1 cellular context compared by ENCODE assay signal in the genomic region with DNA sequence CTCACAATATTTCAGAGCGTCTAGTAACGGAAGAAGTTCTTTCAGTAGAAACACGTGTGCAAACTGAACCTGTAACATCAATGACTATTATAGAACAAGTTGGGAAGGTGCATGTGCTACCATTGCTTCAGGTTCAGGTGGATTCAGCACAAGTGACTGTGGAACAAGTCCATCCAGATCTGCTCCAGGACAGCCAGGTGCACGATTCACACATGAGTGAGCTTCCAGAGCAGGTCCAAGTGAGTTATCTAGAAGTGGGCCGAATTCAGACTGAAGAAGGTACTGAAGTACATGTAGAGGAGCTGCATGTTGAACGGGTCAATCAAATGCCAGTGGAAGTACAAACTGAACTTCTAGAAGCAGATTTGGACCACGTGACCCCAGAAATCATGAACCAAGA.
TF ChIP-seq lines count a peak whose summit lies in the region.

No MANE protein-coding gene starts in this region.

TF ChIP-seq in HepG2, 621 proteins besides CTCF, POLR2A, EP300 and RAD21:
- no peak for TF ChIP-seq HNF1A (IDR thresholded peaks at IDR 0.05; ENCODE audit: low read depth)
- TF ChIP-seq HNF1A (CRISPR knock-in tag; IDR thresholded peaks at IDR 0.05; ENCODE audit: borderline replicate concordance) = no peak
- TF ChIP-seq ZNF367 (CRISPR knock-in tag; IDR thresholded peaks at IDR 0.05; ENCODE audit: borderline replicate concordance) = no peak
- no peak for TF ChIP-seq PCBP1 (IDR thresholded peaks at IDR 0.05; ENCODE audit: borderline replicate concordance, low read depth, low read length)
- no peak for TF ChIP-seq ZNF382 (CRISPR knock-in tag; IDR thresholded peaks at IDR 0.05; ENCODE audit: borderline replicate concordance)
- no peak for TF ChIP-seq SAFB2 (CRISPR knock-in tag; IDR thresholded peaks at IDR 0.05; ENCODE audit: borderline replicate concordance, low read depth)
- TF ChIP-seq HMG20B (CRISPR knock-in tag; conservative IDR thresholded peaks at IDR 0.05) = no peak
- TF ChIP-seq BCL6 (CRISPR knock-in tag; IDR thresholded peaks at IDR 0.05) = no peak
- TF ChIP-seq ZNF570 (CRISPR knock-in tag; IDR thresholded peaks at IDR 0.05; ENCODE audit: borderline replicate concordance) = no peak
- no peak for TF ChIP-seq ZNF225 (CRISPR knock-in tag; IDR thresholded peaks at IDR 0.05)
- no peak for TF ChIP-seq ETS1 (CRISPR knock-in tag; IDR thresholded peaks at IDR 0.05)
- no peak for TF ChIP-seq ZNF562 (CRISPR knock-in tag; IDR thresholded peaks at IDR 0.05; ENCODE audit: borderline replicate concordance)
- TF ChIP-seq FIP1L1 (IDR thresholded peaks at IDR 0.05; ENCODE audit: borderline replicate concordance, insufficient read depth, low read depth, low read length) = no peak
- TF ChIP-seq ONECUT2 (CRISPR knock-in tag; IDR thresholded peaks at IDR 0.05) = no peak
- no peak for TF ChIP-seq HDAC2 (CRISPR knock-in tag; IDR thresholded peaks at IDR 0.05)
- no peak for TF ChIP-seq PAXIP1 (CRISPR knock-in tag; conservative IDR thresholded peaks at IDR 0.05)
- TF ChIP-seq JUN (CRISPR knock-in tag; IDR thresholded peaks at IDR 0.05) = no peak
- no peak for TF ChIP-seq U2AF2 (IDR thresholded peaks at IDR 0.05; ENCODE audit: low read depth, low read length)
- TF ChIP-seq HCFC1 (IDR thresholded peaks at IDR 0.05; ENCODE audit: low read depth, low read length) = no peak
- TF ChIP-seq SNRNP70 (IDR thresholded peaks at IDR 0.05; ENCODE audit: low read depth, low read length) = no peak
- no peak for TF ChIP-seq ZNF672 (CRISPR knock-in tag; IDR thresholded peaks at IDR 0.05)
